Comparison of ENCODE assay signal across 14 cellular contexts in genomic region chr2:37020212-37020886, GRCh38. TPM values are rescaled to one million over a fixed set of nuclear protein-coding genes. Genes with fewer than 3 reads are reported as not detected.
DNase-seq lines count a peak whose midpoint lies in the region; ATAC-seq, FAIRE-seq and TF ChIP-seq lines count a peak whose summit lies in the region.
"Had no signal": no experiment of that assay in that cellular context is flagged by ENCODE, and none has a peak within 500 bp of the region (broad histone marks: within the 10 kb centered on the region; RNA-seq: fewer than 3 reads in every experiment).

No MANE protein-coding gene starts in this region.

- no peak overlapping the region for H3K4me3 ChIP-seq in bronchial epithelial cell (ENCODE audit: low read depth, low read length)
- no peak overlapping the region for H3K4me3 ChIP-seq in H7 (ENCODE audit: insufficient read depth, low read depth, low read length)

- FAIRE-seq in bronchial epithelial cell (lab: Jason Lieb, UNC) = no peak
- FAIRE-seq: H1 had no signal

- peak; percentile 51 for DNase-seq in ELR (ENCODE audit: low read depth)
- DNase-seq in bronchial epithelial cell (ENCODE audit: low read depth) = peak; percentile 25
- DNase-seq in kidney glomerular epithelial cell (lab: John Stamatoyannopoulos, UW) = peak; percentile 1
- peak; percentile 9 for DNase-seq in smooth muscle cell of the brain vasculature (ENCODE audit: low read depth, low spot score)
- no peak for DNase-seq in LoVo (ENCODE audit: low spot score)
- DNase-seq in H7 = no peak
- DNase-seq in NCI-H1105 treated with DMSO at 0.1 percent for 48 hours (lab: John Stamatoyannopoulos, UW) = no peak
- DNase-seq: activated effector memory CD4-positive, alpha-beta T cell treated with anti-CD3 and anti-CD28 coated beads, Interleukin-2, amount 50 U/mL, for 16 hours; effector memory CD8-positive, alpha-beta T cell; NCI-H1436; substantia nigra; WERI-Rb-1 had no signal

- H3K36me3 ChIP-seq in bronchial epithelial cell (ENCODE audit: control insufficient read depth, insufficient read depth, low read length) = no peaks in the 10 kb centered on the region
- H3K36me3 ChIP-seq in H7 (replicated peaks; ENCODE audit: control insufficient read depth, insufficient read depth, low read length) = no peaks in the 10 kb centered on the region

- no peak for ATAC-seq in GM21717 (IDR thresholded peaks at IDR 0.05; ENCODE audit: unreplicated experiment)
- ATAC-seq: effector memory CD8-positive, alpha-beta T cell had no signal

- H3K27me3 ChIP-seq in bronchial epithelial cell (ENCODE audit: control insufficient read depth, insufficient read depth, low read length) = no peaks in the 10 kb centered on the region
- no peaks in the 10 kb centered on the region for H3K27me3 ChIP-seq in H7 (ENCODE audit: control insufficient read depth, insufficient read depth, low read length)

- TF ChIP-seq CTCF in bronchial epithelial cell (IDR thresholded peaks at IDR 0.05; ENCODE audit: insufficient read depth, low read length, severe bottlenecking) = no peak

RNA-seq across cellular contexts. Expression of gene STRN, which starts 54.0 kb away (rescaled TPM):
- 19.2 and 26.2 TPM in 2 replicates for total RNA-seq in bronchial epithelial cell
- total RNA-seq in H7 (2014; rRNA removed; shearing (Covaris generic)) = 17.4 and 17.9 TPM in 2 replicates

Comparison
In these comparisons a context has a peak if more than half of its experiments do, and no peak if none do; other contexts are left out.
1. DNase-seq: peak in ELR (single experiment), bronchial epithelial cell (single experiment), kidney glomerular epithelial cell (single experiment) and smooth muscle cell of the brain vasculature (single experiment); none in LoVo (single experiment), H7 (single experiment) and NCI-H1105 treated with DMSO at 0.1 percent for 48 hours (single experiment).